In genomic region chr1:182603646-182604127, GRCh38 we compare ENCODE assay signal across 8 cellular contexts. TPM values are rescaled to one million over a fixed set of nuclear protein-coding genes. Genes with fewer than 3 reads are reported as not detected.
A peak's percentile ranks its signal among the peaks of the same experiment; 100 is the strongest.
DNase-seq lines count a peak whose midpoint lies in the region; ATAC-seq and TF ChIP-seq lines count a peak whose summit lies in the region.

No MANE protein-coding gene starts in this region.

- POLR2A ChIA-PET in A673 (lab: Charles Lee; ENCODE audit: low non-redundant PET): interaction anchor here (0.6 to 0.8 kb wide), 4 partner anchors 8 to 187 kb away, joined by 3 to 5 read pairs (median 4); no protein-coding TSS in a partner anchor

- H3K4me1 ChIP-seq in A673 (ENCODE audit: insufficient read depth, low read length, poor library complexity, severe bottlenecking) (peaks cover 42% of the 10 kb centered on the region), endodermal cell (ENCODE audit: control insufficient read depth, insufficient read depth, low read length) (peaks cover 5% of the 10 kb centered on the region), prostate gland (replicated peaks) (no peaks in the 10 kb centered on the region)

- peak overlapping the region; percentile 16 for H3K9ac ChIP-seq in endodermal cell (ENCODE audit: extremely low read depth, low read length, poor library complexity, severe bottlenecking)

- CTCF ChIA-PET in A673 (lab: Charles Lee): interaction anchor here (1.0 to 2.7 kb wide), 3 partner anchors 179 to 182 kb away, joined by 6 to 15 read pairs (median 6); no protein-coding TSS in a partner anchor

- intact Hi-C loops in A673 (cut with micrococcal nuclease; ENCODE audit: unreplicated experiment): loop anchor here (1.0 to 5.0 kb wide), 2 partner anchors 13 to 69 kb away; no protein-coding TSS in a partner anchor
- intact Hi-C loops in prostate gland (cut with DNase I): no loop called here

- peaks cover 30% of the 10 kb centered on the region for H3K27me3 Mint-ChIP-seq in endodermal cell (ENCODE audit: insufficient read depth)

- peaks cover 13% of the 10 kb centered on the region for H3K4me1 Mint-ChIP-seq in endodermal cell

- ATAC-seq in GM18520 (IDR thresholded peaks at IDR 0.05; ENCODE audit: unreplicated experiment) (peak; percentile 5), GM19328 (IDR thresholded peaks at IDR 0.05; ENCODE audit: unreplicated experiment) (no peak)

- H3K36me3 ChIP-seq in A673 (ENCODE audit: insufficient read depth, low read length, poor library complexity, severe bottlenecking) (peaks cover 41% of the 10 kb centered on the region), MG63 (no peaks in the 10 kb centered on the region), endodermal cell (ENCODE audit: control insufficient read depth, insufficient read depth, low read length) (peaks cover 13% of the 10 kb centered on the region), prostate gland (no peaks in the 10 kb centered on the region)

- no peaks in the 10 kb centered on the region for H3K36me3 Mint-ChIP-seq in endodermal cell (ENCODE audit: low read depth)

- TF ChIP-seq CTCF in A673 (conservative IDR thresholded peaks at IDR 0.05; ENCODE audit: low read depth, low read length) (no peak), endodermal cell (conservative IDR thresholded peaks at IDR 0.05) (no peak), prostate gland (IDR thresholded peaks at IDR 0.05) (no peak)

- H3K27ac ChIP-seq in A673 (ENCODE audit: low read depth, low read length, poor library complexity, severe bottlenecking) (peak overlapping the region; percentile 39), endodermal cell (ENCODE audit: low read depth, low read length) (no peak overlapping the region), prostate gland (no peak overlapping the region)

- H3K4me3 ChIP-seq in A673 (ENCODE audit: low read depth, low read length, poor library complexity, severe bottlenecking) (peak overlapping the region; percentile 65), MG63 (peak overlapping the region; percentile 37), endodermal cell (ENCODE audit: low read length) (peak overlapping the region; percentile 74), prostate gland (peak overlapping the region; percentile 11 to 23)

- no peaks in the 10 kb centered on the region for H3K27me3 ChIP-seq in A673 (replicated peaks; ENCODE audit: insufficient read depth, low read depth, low read length, poor library complexity)
- no peaks in the 10 kb centered on the region for H3K27me3 ChIP-seq in MG63
- peaks cover 15% of the 10 kb centered on the region for H3K27me3 ChIP-seq in endodermal cell (ENCODE audit: control insufficient read depth, insufficient read depth, low read length, poor library complexity, severe bottlenecking)
- H3K27me3 ChIP-seq in prostate gland (replicated peaks; ENCODE audit: insufficient read depth): no peaks in the 10 kb centered on the region

- no peak overlapping the region for H3K27ac Mint-ChIP-seq in endodermal cell

- no peak for DNase-seq in A673 (ENCODE audit: low spot score)
- no peak for DNase-seq in MG63
- DNase-seq in endodermal cell: no peak
- DNase-seq in prostate gland (ENCODE audit: low spot score): no peak
- DNase-seq in NCI-H1092 treated with DMSO at 0.1 percent for 48 hours (lab: John Stamatoyannopoulos, UW): no peak
- DNase-seq in NCI-H1694 (lab: John Stamatoyannopoulos, UW): no peak

- H3K4me3 Mint-ChIP-seq in endodermal cell: no peak overlapping the region

- no peaks in the 10 kb centered on the region for H3K9me3 Mint-ChIP-seq in endodermal cell

- no peaks in the 10 kb centered on the region for H3K9me3 ChIP-seq in A673 (ENCODE audit: low read depth, low read length, poor library complexity, severe bottlenecking)
- no peaks in the 10 kb centered on the region for H3K9me3 ChIP-seq in MG63
- no peaks in the 10 kb centered on the region for H3K9me3 ChIP-seq in endodermal cell (ENCODE audit: control insufficient read depth, low read length)
- no peaks in the 10 kb centered on the region for H3K9me3 ChIP-seq in prostate gland

- 0 to 17% methylated on average over 1 to 9 of the region's 9 CpGs for WGBS in endodermal cell (ENCODE audit: insufficient coverage in 1 of 2, insufficient read length in 1 of 2), 2 experiments
- WGBS in prostate gland: 8% methylated on average over 9 of the region's 9 CpGs

- TF ChIP-seq POLR2A in prostate gland (IDR thresholded peaks at IDR 0.05): no peak

- no TSS peak for BruUV-seq in A673 (replicated peaks; lab: Mats Ljungman, UMichigan)

RNA-seq across cellular contexts. Expression of gene RGS16, which starts 0.5 kb away (rescaled TPM):
- total RNA-seq in A673 (2021): 22.1 and 23.1 TPM in 2 replicates
- 0.40 TPM in 1 of 2 replicates, not detected in the other for total RNA-seq in MG63 (2014; rRNA removed; shearing (Covaris generic); ENCODE audit: low replicate concordance)
- total RNA-seq in endodermal cell: 10 to 100 TPM; 14.8 to 19.4 TPM
- polyA plus RNA-seq in endodermal cell (2013, experiment 1 of 2): 42.3 TPM
- 38.7 TPM for polyA plus RNA-seq in endodermal cell (2013, experiment 2 of 2)
- total RNA-seq in prostate gland: 1 to 10 TPM; 1.5 to 1.9 TPM

RNA-seq across cellular contexts. Expression of gene RNASEL, which starts 14.6 kb away (rescaled TPM):
- total RNA-seq in A673 (2021) (3.2 and 3.3 TPM in 2 replicates), endodermal cell (1 to 10 TPM; 2.6 to 3.1 TPM), prostate gland (10 to 100 TPM in 1 of 2 donors, 1 to 10 TPM in 1; 7.6 to 10.7 TPM)
- total RNA-seq in MG63 (2014; rRNA removed; shearing (Covaris generic); ENCODE audit: low replicate concordance): 4.0 TPM in 2 replicates
- polyA plus RNA-seq in endodermal cell (2013, experiment 1 of 2): 2.2 TPM
- polyA plus RNA-seq in endodermal cell (2013, experiment 2 of 2): 2.4 TPM

Comparison
In these comparisons a context has a peak if more than half of its experiments do, and no peak if none do; other contexts are left out.
1. H3K4me3 ChIP-seq: peak in every context shown above with its lines; median percentile 74 in endodermal cell; 65 in A673; 37 in MG63; 17 in prostate gland.